16 cellular contexts compared by ENCODE assay signal in genomic region chr13:111877906-111878305, GRCh38.
DNase-seq lines count a peak whose midpoint lies in the region; ATAC-seq and TF ChIP-seq lines count a peak whose summit lies in the region.
"Had no signal": no experiment of that assay in that cellular context is flagged by ENCODE, and none has a peak within 500 bp of the region (broad histone marks: within the 10 kb centered on the region; RNA-seq: fewer than 3 reads in every experiment).

No MANE protein-coding gene starts in this region.

- H3K27ac Mint-ChIP-seq in stimulated activated naive B cell treated with anti-CD40 and anti-IgM and Interleukin-4, amounts not matched to agents 10 μg/mL and 1 μg/mL and 100 μg/mL, for 72 hours: no peak overlapping the region
- H3K27ac Mint-ChIP-seq: CD4-positive, alpha-beta memory T cell; H9 had no signal

- H3K4me3 ChIP-seq in esophagus muscularis mucosa: no peak overlapping the region
- H3K4me3 ChIP-seq: BLaER1 had no signal

- no peaks in the 10 kb centered on the region for H3K36me3 ChIP-seq in esophagus muscularis mucosa
- H3K36me3 ChIP-seq: BLaER1 had no signal

- H3K36me3 Mint-ChIP-seq in stimulated activated naive B cell treated with anti-CD40 and anti-IgM and Interleukin-4, amounts not matched to agents 10 μg/mL and 1 μg/mL and 100 μg/mL, for 72 hours: no peaks in the 10 kb centered on the region
- H3K36me3 Mint-ChIP-seq: CD14-positive monocyte; CD4-positive, alpha-beta memory T cell had no signal

- H3K4me1 Mint-ChIP-seq in stimulated activated naive B cell treated with anti-CD40 and anti-IgM and Interleukin-4, amounts not matched to agents 10 μg/mL and 1 μg/mL and 100 μg/mL, for 72 hours: no peaks in the 10 kb centered on the region
- H3K4me1 Mint-ChIP-seq: CD14-positive monocyte; CD4-positive, alpha-beta memory T cell had no signal

- H3K27ac ChIP-seq in esophagus muscularis mucosa (replicated peaks in 1 of 4): no peak overlapping the region
- H3K27ac ChIP-seq: BLaER1 had no signal

- intact Hi-C loops in esophagus muscularis mucosa (cut with DNase I): no loop called here

- H3K4me3 Mint-ChIP-seq in stimulated activated naive B cell treated with anti-CD40 and anti-IgM and Interleukin-4, amounts not matched to agents 10 μg/mL and 1 μg/mL and 100 μg/mL, for 72 hours: no peak overlapping the region
- H3K4me3 Mint-ChIP-seq: CD14-positive monocyte; CD4-positive, alpha-beta memory T cell; H9 had no signal

- no peak for TF ChIP-seq POLR2A in esophagus muscularis mucosa (IDR thresholded peaks at IDR 0.05; ENCODE audit: low read depth)

- H3K9me3 ChIP-seq in esophagus muscularis mucosa: no peaks in the 10 kb centered on the region
- H3K9me3 ChIP-seq: BLaER1 had no signal

- peak; percentile 6 for DNase-seq in activated effector memory CD4-positive, alpha-beta T cell treated with anti-CD3 and anti-CD28 coated beads, Interleukin-2, amount 50 U/mL, for 16 hours
- no peak for DNase-seq in activated effector memory CD4-positive, alpha-beta T cell treated with Interleukin-2 at 50 U/mL for 16 hours
- DNase-seq in activated CD8-positive, alpha-beta memory T cell treated with anti-CD3 and anti-CD28 coated beads, Interleukin-2, amount 50 U/mL, for 48 hours: peak; percentile 10
- peak; percentile 70 for DNase-seq in esophagus muscularis mucosa (ENCODE audit: extremely low spot score)
- DNase-seq in ureter (ENCODE audit: low spot score): peak; percentile 22
- DNase-seq in stimulated activated naive B cell treated with anti-CD40 and anti-IgM and Interleukin-4, amounts not matched to agents 10 μg/mL and 1 μg/mL and 100 μg/mL, for 72 hours: no peak
- DNase-seq: 8988T; CD4-positive, alpha-beta memory T cell; DMS153; DMS79; GDM1; GOT3; H9 had no signal

- 82% methylated on average over 12 of the region's 12 CpGs for WGBS in esophagus muscularis mucosa

- no peak for ATAC-seq in GM21529 (IDR thresholded peaks at IDR 0.05; ENCODE audit: unreplicated experiment)
- no peak for ATAC-seq in stimulated activated naive B cell treated with anti-CD40 and anti-IgM and Interleukin-4, amounts not matched to agents 10 μg/mL and 1 μg/mL and 100 μg/mL, for 72 hours (replicated peaks)

- H3K27me3 ChIP-seq in esophagus muscularis mucosa: peaks cover 0 to 45% (median 0%) of the 10 kb centered on the region in 4 donors
- H3K27me3 ChIP-seq: BLaER1 had no signal

- no peak for TF ChIP-seq CTCF in esophagus muscularis mucosa (IDR thresholded peaks at IDR 0.05)

- no peak for TF ChIP-seq EP300 in esophagus muscularis mucosa (IDR thresholded peaks at IDR 0.05)

- H3K27me3 Mint-ChIP-seq in stimulated activated naive B cell treated with anti-CD40 and anti-IgM and Interleukin-4, amounts not matched to agents 10 μg/mL and 1 μg/mL and 100 μg/mL, for 72 hours: no peaks in the 10 kb centered on the region

- no peaks in the 10 kb centered on the region for H3K4me1 ChIP-seq in esophagus muscularis mucosa
- H3K4me1 ChIP-seq: BLaER1 had no signal

- H3K9me3 Mint-ChIP-seq in stimulated activated naive B cell treated with anti-CD40 and anti-IgM and Interleukin-4, amounts not matched to agents 10 μg/mL and 1 μg/mL and 100 μg/mL, for 72 hours: peaks cover 2 to 5% of the 10 kb centered on the region in 2 donors

Comparison
In these comparisons a context has a peak if more than half of its experiments do, and no peak if none do; other contexts are left out.
1. DNase-seq: peak in activated effector memory CD4-positive, alpha-beta T cell treated with anti-CD3 and anti-CD28 coated beads, Interleukin-2, amount 50 U/mL, for 16 hours (single experiment), activated CD8-positive, alpha-beta memory T cell treated with anti-CD3 and anti-CD28 coated beads, Interleukin-2, amount 50 U/mL, for 48 hours (single experiment), esophagus muscularis mucosa (single experiment) and ureter (single experiment); none in activated effector memory CD4-positive, alpha-beta T cell treated with Interleukin-2 at 50 U/mL for 16 hours (single experiment) and stimulated activated naive B cell treated with anti-CD40 and anti-IgM and Interleukin-4, amounts not matched to agents 10 μg/mL and 1 μg/mL and 100 μg/mL, for 72 hours (single experiment).